In the genomic region with DNA sequence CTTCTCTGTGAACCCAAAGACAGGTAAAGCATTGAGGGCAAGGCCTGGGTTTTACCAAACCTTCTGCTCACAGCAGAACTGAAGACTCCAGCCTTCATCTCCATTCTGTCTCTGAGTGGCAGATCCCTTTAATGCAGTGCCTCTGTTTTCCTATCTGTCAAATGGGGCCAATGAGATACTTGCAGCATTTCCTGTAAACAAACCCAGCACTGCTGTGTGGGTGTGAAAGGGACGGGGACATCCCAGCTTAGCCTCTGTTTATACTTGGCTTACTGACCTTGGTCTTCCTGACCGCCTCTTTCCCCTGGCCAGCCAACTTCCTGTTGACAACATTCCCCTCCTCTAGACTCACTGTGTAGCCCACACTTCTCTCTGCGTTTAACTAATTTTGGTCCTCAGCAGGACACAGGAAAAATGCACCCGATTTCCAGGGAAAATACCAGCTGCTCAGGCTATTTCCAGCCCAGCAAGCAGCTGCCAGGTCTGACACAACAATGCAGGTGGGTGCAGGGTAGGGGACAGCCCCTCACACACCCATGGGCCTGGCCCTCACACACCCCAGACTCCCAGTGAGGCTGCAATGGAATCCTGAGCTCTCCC, we compare ENCODE assay signal across 8 cellular contexts.
A peak's percentile ranks its signal among the peaks of the same experiment; 100 is the strongest.
DNase-seq lines count a peak whose midpoint lies in the region; ATAC-seq and TF ChIP-seq lines count a peak whose summit lies in the region.

No MANE protein-coding gene starts in this region.

- no peak overlapping the region for H2AK5ac ChIP-seq in mesendoderm (ENCODE audit: low read length)

- no peak overlapping the region for H2BK15ac ChIP-seq in mesendoderm (replicated peaks; ENCODE audit: low read depth)

- peaks cover 5 to 8% of the 10 kb centered on the region in 2 donors for H3K9me3 Mint-ChIP-seq in activated naive CD4-positive, alpha-beta T cell treated with anti-CD3 and anti-CD28 coated beads, Interleukin-2, amount 50 U/mL, for 72 hours

- no peaks in the 10 kb centered on the region for H3K9me3 ChIP-seq in vagina

- DNase-seq in activated naive CD4-positive, alpha-beta T cell treated with anti-CD3 and anti-CD28 coated beads, Interleukin-2, amount 50 U/mL, for 72 hours (ENCODE audit: low spot score in 2 of 2): no peak
- no peak for DNase-seq in activated naive CD4-positive, alpha-beta T cell treated with anti-CD3 and anti-CD28 coated beads, Interleukin-2, amount 50 U/mL, for 16 hours
- DNase-seq in cerebellar cortex (ENCODE audit: low spot score) (peak; percentile 56), mesendoderm (peak; percentile 23), vagina (ENCODE audit: extremely low spot score in 2 of 2) (no peak), DMS53 treated with DMSO at 0.1 percent for 48 hours (lab: John Stamatoyannopoulos, UW; ENCODE audit: unreplicated experiment) (no peak), NCI-H128 (lab: John Stamatoyannopoulos, UW; ENCODE audit: unreplicated experiment) (no peak)

- H3K56ac ChIP-seq in mesendoderm (ENCODE audit: low read length): no peak overlapping the region

- H3K4me3 ChIP-seq in mesendoderm (ENCODE audit: low read length) (no peak overlapping the region), vagina (no peak overlapping the region)

- no peak overlapping the region for H3K18ac ChIP-seq in mesendoderm (ENCODE audit: low read length)

- no peaks in the 10 kb centered on the region for H3K27me3 ChIP-seq in mesendoderm (ENCODE audit: insufficient read depth, low read length, poor library complexity)
- H3K27me3 ChIP-seq in vagina: no peaks in the 10 kb centered on the region

- intact Hi-C loops in vagina (cut with DNase I): no loop called here

- H3K23ac ChIP-seq in mesendoderm (ENCODE audit: low read length): no peak overlapping the region

- H3K4me1 ChIP-seq in mesendoderm (ENCODE audit: control insufficient read depth, low read depth, low read length): no peaks in the 10 kb centered on the region
- H3K4me1 ChIP-seq in vagina: peaks cover 37% of the 10 kb centered on the region

- no peak overlapping the region for H2BK5ac ChIP-seq in mesendoderm (ENCODE audit: low read length)

- H3K4ac ChIP-seq in mesendoderm (ENCODE audit: low read depth, low read length): no peak overlapping the region

- H3K27ac Mint-ChIP-seq in activated naive CD4-positive, alpha-beta T cell treated with anti-CD3 and anti-CD28 coated beads, Interleukin-2, amount 50 U/mL, for 72 hours: peak overlapping the region; percentile 83 to 95

- no CpG with 5 or more reads among the region's 4 CpGs for WGBS in mesendoderm (ENCODE audit: extremely low coverage, insufficient coverage, low lambda C conversion rate)

- no peak for TF ChIP-seq POLR2A in vagina (IDR thresholded peaks at IDR 0.05)

- H3K4me2 ChIP-seq in mesendoderm (ENCODE audit: low read length): no peak overlapping the region

- H3K36me3 ChIP-seq in mesendoderm (ENCODE audit: control insufficient read depth, insufficient read depth, low read length) (no peaks in the 10 kb centered on the region), vagina (no peaks in the 10 kb centered on the region)

- no peak overlapping the region for H3K9ac ChIP-seq in mesendoderm (ENCODE audit: low read length)

- no peak overlapping the region for H4K5ac ChIP-seq in mesendoderm (ENCODE audit: low read length)

- no peak for TF ChIP-seq CTCF in vagina (IDR thresholded peaks at IDR 0.05)

- no peaks in the 10 kb centered on the region for H3K79me2 ChIP-seq in mesendoderm (ENCODE audit: control insufficient read depth, insufficient read depth, low read length)

- peak in 1 of 2 donors; percentile 66 for ATAC-seq in activated naive CD4-positive, alpha-beta T cell treated with anti-CD3 and anti-CD28 coated beads, Interleukin-2, amount 50 U/mL, for 72 hours
- no peak for ATAC-seq in GM19324 (IDR thresholded peaks at IDR 0.05; ENCODE audit: low FRiP score, unreplicated experiment)

- no peak overlapping the region for H2BK120ac ChIP-seq in mesendoderm (ENCODE audit: low read depth, low read length)

- peaks cover 0 to 25% of the 10 kb centered on the region in 2 donors for H3K36me3 Mint-ChIP-seq in activated naive CD4-positive, alpha-beta T cell treated with anti-CD3 and anti-CD28 coated beads, Interleukin-2, amount 50 U/mL, for 72 hours

- H4K8ac ChIP-seq in mesendoderm (ENCODE audit: low read depth, low read length): no peak overlapping the region

- H3K27ac ChIP-seq in mesendoderm (ENCODE audit: low read depth, low read length): no peak overlapping the region
- H3K27ac ChIP-seq in vagina: peak overlapping the region; percentile 62

- H3K79me1 ChIP-seq in mesendoderm (ENCODE audit: low read length): no peaks in the 10 kb centered on the region

Comparison
In these comparisons a context has a peak if more than half of its experiments do, and no peak if none do; other contexts are left out.
1. DNase-seq: peak in cerebellar cortex (single experiment) and mesendoderm (single experiment); none in activated naive CD4-positive, alpha-beta T cell treated with anti-CD3 and anti-CD28 coated beads, Interleukin-2, amount 50 U/mL, for 72 hours (0 of 2), activated naive CD4-positive, alpha-beta T cell treated with anti-CD3 and anti-CD28 coated beads, Interleukin-2, amount 50 U/mL, for 16 hours (single experiment), vagina (0 of 2), DMS53 treated with DMSO at 0.1 percent for 48 hours (single experiment) and NCI-H128 (single experiment).